Comparison of ENCODE assay signal across 1 cellular context in genomic region chr16:19005561-19006445, GRCh38.
TF ChIP-seq lines count a peak whose summit lies in the region.

No MANE protein-coding gene starts in this region.

TF ChIP-seq in HepG2, 621 proteins besides CTCF, POLR2A, EP300 and RAD21 (continued from another document and continues in another):
- TF ChIP-seq ZNF687 (CRISPR knock-in tag; IDR thresholded peaks at IDR 0.05) (peak; percentile 98), ZNF562 (CRISPR knock-in tag; IDR thresholded peaks at IDR 0.05; ENCODE audit: borderline replicate concordance) (no peak), ZBTB39 (CRISPR knock-in tag; IDR thresholded peaks at IDR 0.05) (no peak), RARA (CRISPR knock-in tag; IDR thresholded peaks at IDR 0.05) (peak; percentile 99), HHEX (CRISPR knock-in tag; IDR thresholded peaks at IDR 0.05) (no peak), SALL1 (CRISPR knock-in tag; IDR thresholded peaks at IDR 0.05) (peak; percentile 99), ZNF574 (CRISPR knock-in tag; IDR thresholded peaks at IDR 0.05) (peak; percentile 74; the same call in 1 of the 2 replicates), SRSF1 (optimal IDR thresholded peaks at IDR 0.05; ENCODE audit: low read depth, low read length) (no peak), CREB3 (CRISPR knock-in tag; IDR thresholded peaks at IDR 0.05) (0 out of 2 replicates have a peak, but pooled peaks have one; percentile 48), KDM2A (CRISPR knock-in tag; IDR thresholded peaks at IDR 0.05; ENCODE audit: borderline replicate concordance, low read depth) (peak; percentile 74), REXO4 (CRISPR knock-in tag; IDR thresholded peaks at IDR 0.05; ENCODE audit: borderline replicate concordance) (no peak), RFX5 (IDR thresholded peaks at IDR 0.05; ENCODE audit: low read depth, low read length) (peak; percentile 36; the same call in 1 of the 2 replicates), ZNF841 (CRISPR knock-in tag; IDR thresholded peaks at IDR 0.05; ENCODE audit: borderline replicate concordance) (no peak), ZNF547 (CRISPR knock-in tag; IDR thresholded peaks at IDR 0.05) (no peak), TFDP1 (CRISPR knock-in tag; IDR thresholded peaks at IDR 0.05; ENCODE audit: borderline replicate concordance) (peak; percentile 77; the same call in 1 of the 2 replicates), MAZ (IDR thresholded peaks at IDR 0.05; ENCODE audit: borderline replicate concordance, low read depth, low read length) (no peak), MAZ (CRISPR knock-in tag; IDR thresholded peaks at IDR 0.05; ENCODE audit: low read depth) (no peak; the same call in 1 of the 2 replicates), MTF2 (CRISPR knock-in tag; IDR thresholded peaks at IDR 0.05; ENCODE audit: borderline replicate concordance) (0 out of 2 replicates have a peak, but pooled peaks have one; percentile 41), SRY (CRISPR knock-in tag; IDR thresholded peaks at IDR 0.05) (peak; percentile 80), THAP9 (CRISPR knock-in tag; IDR thresholded peaks at IDR 0.05; ENCODE audit: borderline replicate concordance) (peak; percentile 42; the same call in 1 of the 2 replicates), MIXL1 (CRISPR knock-in tag; IDR thresholded peaks at IDR 0.05) (peak; percentile 87), ATRX (CRISPR knock-in tag; IDR thresholded peaks at IDR 0.05; ENCODE audit: borderline replicate concordance) (no peak), ZNF558 (CRISPR knock-in tag; IDR thresholded peaks at IDR 0.05; ENCODE audit: borderline replicate concordance) (no peak), ZNF282 (IDR thresholded peaks at IDR 0.05; ENCODE audit: partially characterized antibody) (no peak), ZNF383 (CRISPR knock-in tag; IDR thresholded peaks at IDR 0.05; ENCODE audit: borderline replicate concordance) (no peak), ZNF674 (CRISPR knock-in tag; IDR thresholded peaks at IDR 0.05; ENCODE audit: low read depth) (no peak), ARID2 (CRISPR knock-in tag; IDR thresholded peaks at IDR 0.05; ENCODE audit: borderline replicate concordance) (0 out of 2 replicates have a peak, but pooled peaks have one; percentile 16), CC2D1A (CRISPR knock-in tag; IDR thresholded peaks at IDR 0.05) (no peak), ETV5 (CRISPR knock-in tag; IDR thresholded peaks at IDR 0.05; ENCODE audit: borderline replicate concordance) (peak; percentile 99), SRF (IDR thresholded peaks at IDR 0.05; ENCODE audit: low read depth, low read length) (no peak), CENPBD1 (CRISPR knock-in tag; IDR thresholded peaks at IDR 0.05; ENCODE audit: borderline replicate concordance, low read depth) (no peak), THYN1 (CRISPR knock-in tag; IDR thresholded peaks at IDR 0.05; ENCODE audit: borderline replicate concordance, low read depth) (no peak), ZBTB14 (CRISPR knock-in tag; IDR thresholded peaks at IDR 0.05) (no peak), ZNF563 (CRISPR knock-in tag; IDR thresholded peaks at IDR 0.05) (peak; percentile 58; the same call in 1 of the 2 replicates), ZUFSP (CRISPR knock-in tag; IDR thresholded peaks at IDR 0.05; ENCODE audit: borderline replicate concordance) (no peak), GATAD1 (CRISPR knock-in tag; IDR thresholded peaks at IDR 0.05) (peak; percentile 82; the same call in 1 of the 2 replicates), MLX (CRISPR knock-in tag; IDR thresholded peaks at IDR 0.05) (peak; percentile 94)
